8 cellular contexts compared by ENCODE assay signal in genomic region chr14:78848234-78848820, GRCh38.
DNase-seq lines count a peak whose midpoint lies in the region; ATAC-seq and TF ChIP-seq lines count a peak whose summit lies in the region.

No MANE protein-coding gene starts in this region.

- peak; percentile 90 for TF ChIP-seq CTCF in PC-3 (conservative IDR thresholded peaks at IDR 0.05; ENCODE audit: low read depth, low read length)
- peak; percentile 88 for TF ChIP-seq CTCF in lower lobe of right lung (IDR thresholded peaks at IDR 0.05)

- no peak overlapping the region for H3K27ac ChIP-seq in PC-3 (ENCODE audit: low read length)
- H3K27ac ChIP-seq in lower lobe of right lung, result no peak overlapping the region
- H3K27ac ChIP-seq in effector memory CD4-positive, alpha-beta T cell (ENCODE audit: insufficient read depth, low read length, poor library complexity, severe bottlenecking), result no peak overlapping the region

- H3K4me3 ChIP-seq in PC-3 (ENCODE audit: low read length), result no peak overlapping the region
- H3K4me3 ChIP-seq in lower lobe of right lung, result no peak overlapping the region
- H3K4me3 ChIP-seq in effector memory CD4-positive, alpha-beta T cell (ENCODE audit: insufficient read depth, low read depth, low read length, poor library complexity, severe bottlenecking), result no peak overlapping the region

- H3K27me3 ChIP-seq in PC-3 (ENCODE audit: low read length) (peaks cover 14% of the 10 kb centered on the region; the same call in 1 of the 2 replicates), lower lobe of right lung (ENCODE audit: low read depth) (no peaks in the 10 kb centered on the region)
- no peaks in the 10 kb centered on the region for H3K27me3 ChIP-seq in effector memory CD4-positive, alpha-beta T cell (replicated peaks; ENCODE audit: control insufficient read depth, insufficient read depth, low read length, poor library complexity, severe bottlenecking)

- H3F3A ChIP-seq in PC-3 (ENCODE audit: low read length, unreplicated experiment), result no peaks in the 10 kb centered on the region

- H3K4me1 ChIP-seq in PC-3 (ENCODE audit: insufficient read depth, low read length) (no peaks in the 10 kb centered on the region), lower lobe of right lung (no peaks in the 10 kb centered on the region)
- no peaks in the 10 kb centered on the region for H3K4me1 ChIP-seq in effector memory CD4-positive, alpha-beta T cell (ENCODE audit: control insufficient read depth, insufficient read depth, low read length, poor library complexity, severe bottlenecking)

- H3K9ac ChIP-seq in PC-3 (ENCODE audit: low read length), result no peak overlapping the region

- no peaks in the 10 kb centered on the region for H4K20me1 ChIP-seq in PC-3 (ENCODE audit: low read length)

- no peak overlapping the region for H2AFZ ChIP-seq in PC-3 (ENCODE audit: low read length)

- H3K36me3 ChIP-seq in PC-3 (ENCODE audit: low read depth, low read length) (no peaks in the 10 kb centered on the region), lower lobe of right lung (no peaks in the 10 kb centered on the region)
- H3K36me3 ChIP-seq in effector memory CD4-positive, alpha-beta T cell (ENCODE audit: control insufficient read depth, insufficient read depth, low read length), result no peaks in the 10 kb centered on the region

- intact Hi-C loops in PC-3 (cut with micrococcal nuclease) (no loop called here), lower lobe of right lung (cut with DNase I) (no loop called here)

- no peak overlapping the region for H3K4me2 ChIP-seq in PC-3 (ENCODE audit: low read length)

- H3K9me3 ChIP-seq in PC-3 (ENCODE audit: low read length) (no peaks in the 10 kb centered on the region), lower lobe of right lung (no peaks in the 10 kb centered on the region)
- H3K9me3 ChIP-seq in effector memory CD4-positive, alpha-beta T cell (ENCODE audit: control insufficient read depth, low read length), result no peaks in the 10 kb centered on the region

- ATAC-seq in GM21367 (IDR thresholded peaks at IDR 0.05; ENCODE audit: unreplicated experiment) (peak; percentile 92), HG03565 (IDR thresholded peaks at IDR 0.05; ENCODE audit: unreplicated experiment) (peak; percentile 83), PC-3 (peak; percentile 82), lower lobe of right lung (peak; percentile 74 to 83)

- H3K79me2 ChIP-seq in PC-3 (ENCODE audit: low read length), result no peaks in the 10 kb centered on the region

- BruUV-seq in PC-3 (replicated peaks; lab: Mats Ljungman, UMichigan), result no TSS peak

- H3K9me2 ChIP-seq in PC-3 (replicated peaks; ENCODE audit: low read length), result no peaks in the 10 kb centered on the region

- peak; percentile 31 for DNase-seq in SIG-M5 treated with dmso at 0.1 percent for 504 hours (lab: John Stamatoyannopoulos, UW; ENCODE audit: unreplicated experiment)
- no peak for DNase-seq in SIG-M5 (lab: John Stamatoyannopoulos, UW)
- peak; percentile 62 for DNase-seq in PC-3
- DNase-seq in cerebellar cortex (ENCODE audit: low spot score), result peak; percentile 56
- no peak for DNase-seq in lower lobe of right lung
- DNase-seq in effector memory CD4-positive, alpha-beta T cell, result no peak

- POLR2A ChIA-PET in PC-3 (lab: Charles Lee; ENCODE audit: unreplicated experiment), result no interaction called here

- CTCF ChIA-PET in PC-3 (lab: Charles Lee), result interaction anchor here (0.7 kb wide), 1 partner anchor 58 kb away, joined by 3 read pairs; no protein-coding TSS in a partner anchor

Comparison
In these comparisons a context has a peak if more than half of its experiments do, and no peak if none do; other contexts are left out.
1. DNase-seq: peak in SIG-M5 treated with dmso at 0.1 percent for 504 hours (single experiment), PC-3 (single experiment) and cerebellar cortex (single experiment); none in SIG-M5 (single experiment), lower lobe of right lung (single experiment) and effector memory CD4-positive, alpha-beta T cell (0 of 3).
2. Peak in every context shown above with its lines, with median percentiles within 50 percentile points of each other: ATAC-seq.